16 cellular contexts compared by ENCODE assay signal in the genomic region with DNA sequence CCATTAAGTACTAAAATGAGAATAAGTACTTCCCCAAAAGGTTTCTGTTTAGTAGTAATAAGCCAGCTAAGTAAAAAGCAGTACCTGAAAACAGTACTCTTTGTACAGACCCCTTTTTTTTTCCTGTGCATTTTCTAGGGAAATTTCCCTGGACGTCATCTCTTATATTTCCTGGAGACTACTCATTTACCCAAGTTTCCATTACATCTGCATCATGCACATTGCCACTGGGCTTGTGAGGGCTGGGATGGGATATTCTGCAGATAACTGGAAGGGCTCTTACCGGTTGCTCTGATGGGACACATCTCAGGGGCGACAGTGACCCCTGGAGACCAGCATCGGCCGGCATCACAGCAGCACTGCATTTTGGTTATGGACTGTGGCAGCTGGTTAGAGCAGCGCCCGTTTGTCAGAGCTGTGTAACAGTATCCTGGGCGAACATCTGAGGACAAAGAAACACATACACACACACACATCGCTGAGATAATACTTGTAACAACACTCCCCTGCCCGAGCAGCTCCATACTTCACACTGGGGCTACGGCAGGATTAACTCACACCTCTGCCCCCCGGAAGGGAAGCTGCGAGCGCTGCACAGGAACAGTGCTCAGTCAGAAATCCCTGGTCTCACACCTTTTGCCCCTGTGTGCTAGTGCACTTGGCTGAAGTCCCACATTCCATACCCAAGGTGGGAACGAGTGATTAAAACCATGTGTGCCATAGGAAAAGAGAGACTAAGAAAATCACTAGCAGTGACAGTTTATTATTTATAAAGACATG.
DNase-seq lines count a peak whose midpoint lies in the region; ATAC-seq and TF ChIP-seq lines count a peak whose summit lies in the region.
"Had no signal": no experiment of that assay in that cellular context is flagged by ENCODE, and none has a peak within 500 bp of the region (broad histone marks: within the 10 kb centered on the region; RNA-seq: fewer than 3 reads in every experiment).

No MANE protein-coding gene starts in this region.

- H3K23ac ChIP-seq in mesenchymal stem cell (ENCODE audit: low read length in 2 of 2), result no peak overlapping the region

- TF ChIP-seq CTCF in Calu3 (IDR thresholded peaks at IDR 0.05; ENCODE audit: unreplicated experiment) (no peak), WTC11 (IDR thresholded peaks at IDR 0.05) (no peak), mucosa of descending colon (IDR thresholded peaks at IDR 0.05) (no peak)

- no peak overlapping the region for H3K14ac ChIP-seq in mesenchymal stem cell (ENCODE audit: low read length in 2 of 2)

- DNase-seq in Calu3 (peak; percentile 28), HT-29 (ENCODE audit: low spot score) (peak; percentile 37), WTC11 (ENCODE audit: low spot score) (peak; percentile 68), lung microvascular endothelial cell (ENCODE audit: low read depth in 2 of 2) (peak; percentile 49 to 95), mucosa of descending colon (no peak), mesenchymal stem cell (no peak), HCEC 1CT (no peak)
- DNase-seq: activated CD4-positive, alpha-beta T cell treated with anti-CD3 and anti-CD28 coated beads, Interleukin-2, amount 50 U/mL, for 4 hours; activated gamma-delta T cell; CD8-positive, alpha-beta memory T cell; effector CD8-positive, alpha-beta T cell; NCI-H1694 treated with DMSO at 0.1 percent for 48 hours; spleen; T-helper 1 cell had no signal

- no peak overlapping the region for H2BK12ac ChIP-seq in mesenchymal stem cell (ENCODE audit: low read length in 2 of 2)

- CTCF ChIA-PET in Calu3 (lab: Charles Lee), result interaction anchor here (0.6 kb wide), 1 partner anchor 1122 kb away, joined by 3 read pairs; no protein-coding TSS in a partner anchor
- CTCF ChIA-PET in WTC11 (lab: Charles Lee), result interaction anchor here (0.6 to 2.7 kb wide), 13 partner anchors 8 to 291 kb away, joined by 3 to 31 read pairs (median 5); no protein-coding TSS in a partner anchor

- no peak overlapping the region for H3K18ac ChIP-seq in mesenchymal stem cell (ENCODE audit: low read depth in 1 of 2, low read length in 2 of 2)

- H3K79me1 ChIP-seq in mesenchymal stem cell (replicated peaks; ENCODE audit: low read length, poor library complexity, severe bottlenecking), result peaks cover 26% of the 10 kb centered on the region

- H3K4me1 ChIP-seq in mucosa of descending colon (ENCODE audit: low read depth), result no peaks in the 10 kb centered on the region
- H3K4me1 ChIP-seq in mesenchymal stem cell (ENCODE audit: control insufficient read depth, insufficient read depth, low read depth, low read length), result no peaks in the 10 kb centered on the region
- H3K4me1 ChIP-seq: spleen had no signal

- no peak overlapping the region for H3K9ac ChIP-seq in mesenchymal stem cell (ENCODE audit: low read length)

- no peak overlapping the region for H2BK15ac ChIP-seq in mesenchymal stem cell (ENCODE audit: low read depth, poor library complexity, severe bottlenecking)

- intact Hi-C loops in Calu3 (cut with micrococcal nuclease; ENCODE audit: unreplicated experiment), result loop anchor here (1.0 kb wide), 1 partner anchor 162 kb away; no protein-coding TSS in a partner anchor
- intact Hi-C loops in mucosa of descending colon (cut with DNase I, micrococcal nuclease), result no loop called here

- no peak overlapping the region for H3K4me3 ChIP-seq in mucosa of descending colon
- no peak overlapping the region for H3K4me3 ChIP-seq in mesenchymal stem cell (ENCODE audit: insufficient read depth in 1 of 2, low read depth in 1 of 2, low read length in 2 of 2)
- H3K4me3 ChIP-seq: gastroesophageal sphincter, spleen had no signal

- H3K4ac ChIP-seq in mesenchymal stem cell (ENCODE audit: low read depth in 1 of 2, low read length in 2 of 2), result no peak overlapping the region

- WGBS in mesenchymal stem cell, result 84% methylated on average over 15 of the region's 15 CpGs

- H3K27me3 Mint-ChIP-seq in Calu3 (ENCODE audit: unreplicated experiment) (no peaks in the 10 kb centered on the region), WTC11 (ENCODE audit: low read depth) (no peaks in the 10 kb centered on the region)

- no peak overlapping the region for H3K27ac ChIP-seq in mesenchymal stem cell (ENCODE audit: low read length, poor library complexity, severe bottlenecking)
- H3K27ac ChIP-seq: gastroesophageal sphincter, spleen had no signal

- H3K36me3 ChIP-seq in mucosa of descending colon (ENCODE audit: low read depth) (no peaks in the 10 kb centered on the region), mesenchymal stem cell (ENCODE audit: control insufficient read depth in 1 of 2, insufficient read depth in 2 of 2, low read depth in 1 of 2, low read length in 2 of 2) (peaks cover 34 to 100% of the 10 kb centered on the region in 2 experiments)

- H3K4me2 ChIP-seq in mesenchymal stem cell (ENCODE audit: low read length, poor library complexity, severe bottlenecking), result no peak overlapping the region

- no peaks in the 10 kb centered on the region for H3K27me3 ChIP-seq in mesenchymal stem cell (ENCODE audit: control insufficient read depth in 1 of 2, insufficient read depth in 1 of 2, low read length in 2 of 2)
- H3K27me3 ChIP-seq: gastroesophageal sphincter, spleen had no signal

- H3K9me3 ChIP-seq in mucosa of descending colon, result no peaks in the 10 kb centered on the region
- H3K9me3 ChIP-seq in mesenchymal stem cell (ENCODE audit: control insufficient read depth, low read length), result no peaks in the 10 kb centered on the region
- H3K9me3 ChIP-seq: gastroesophageal sphincter, spleen had no signal

- no peak overlapping the region for H4K8ac ChIP-seq in mesenchymal stem cell (ENCODE audit: low read length)

- peak; percentile 99 for ATAC-seq in WTC11
- ATAC-seq in mucosa of descending colon, result no peak
- ATAC-seq: gastroesophageal sphincter had no signal

- no peak overlapping the region for H4K91ac ChIP-seq in mesenchymal stem cell (ENCODE audit: low read length)

- no peaks in the 10 kb centered on the region for H3K36me3 Mint-ChIP-seq in Calu3 (ENCODE audit: insufficient read depth, unreplicated experiment)
- H3K36me3 Mint-ChIP-seq in WTC11, result no peaks in the 10 kb centered on the region
- H3K36me3 Mint-ChIP-seq: CD8-positive, alpha-beta memory T cell; natural killer cell treated with Interleukin-12 subunit alpha and Interleukin-12 subunit beta and Interleukin-15 and Interleukin-18, amount 100 ng/mL, for 72 hours had no signal

- POLR2A ChIA-PET in WTC11 (lab: Charles Lee), result no interaction called here

- no peak overlapping the region for H3K27ac Mint-ChIP-seq in Calu3 (ENCODE audit: unreplicated experiment)
- no peak overlapping the region for H3K27ac Mint-ChIP-seq in WTC11
- H3K27ac Mint-ChIP-seq: CD8-positive, alpha-beta memory T cell; natural killer cell treated with Interleukin-12 subunit alpha and Interleukin-12 subunit beta and Interleukin-15 and Interleukin-18, amount 100 ng/mL, for 72 hours had no signal

- no peaks in the 10 kb centered on the region for H3K9me3 Mint-ChIP-seq in Calu3 (ENCODE audit: low read depth, unreplicated experiment)
- peaks cover 4% of the 10 kb centered on the region; the same call in 1 of the 2 replicates for H3K9me3 Mint-ChIP-seq in WTC11

- H2BK120ac ChIP-seq in mesenchymal stem cell (ENCODE audit: low read depth, low read length), result no peak overlapping the region

- H2BK5ac ChIP-seq in mesenchymal stem cell (ENCODE audit: low read depth, low read length, poor library complexity, severe bottlenecking), result no peak overlapping the region

- H2AFZ ChIP-seq in mesenchymal stem cell (ENCODE audit: low read depth, low read length), result no peak overlapping the region

- no peak overlapping the region for H2AK5ac ChIP-seq in mesenchymal stem cell (ENCODE audit: low read length, severe bottlenecking)

- peak overlapping the region; percentile 30 for H3K4me3 Mint-ChIP-seq in Calu3 (ENCODE audit: low read depth, unreplicated experiment)
- H3K4me3 Mint-ChIP-seq in WTC11, result no peak overlapping the region
- H3K4me3 Mint-ChIP-seq: CD8-positive, alpha-beta memory T cell; natural killer cell treated with Interleukin-12 subunit alpha and Interleukin-12 subunit beta and Interleukin-15 and Interleukin-18, amount 100 ng/mL, for 72 hours had no signal

- no peaks in the 10 kb centered on the region for H3K4me1 Mint-ChIP-seq in Calu3 (ENCODE audit: low read depth, unreplicated experiment)
- peaks cover 5% of the 10 kb centered on the region for H3K4me1 Mint-ChIP-seq in WTC11
- H3K4me1 Mint-ChIP-seq: CD8-positive, alpha-beta memory T cell had no signal

- BruUV-seq in Calu3 (replicated peaks; lab: Mats Ljungman, UMichigan), result no TSS peak

TF ChIP-seq in WTC11, 78 proteins besides CTCF, POLR2A, EP300 and RAD21 (continues in another document):
- TF ChIP-seq SMAD3 (CRISPR knock-in tag; IDR thresholded peaks at IDR 0.05; ENCODE audit: borderline replicate concordance) (no peak), NR3C1 (CRISPR knock-in tag; conservative IDR thresholded peaks at IDR 0.05; ENCODE audit: low read depth) (no peak), EMX1 (CRISPR knock-in tag; IDR thresholded peaks at IDR 0.05) (no peak), TEAD1 (CRISPR knock-in tag; IDR thresholded peaks at IDR 0.05) (no peak), CREB1 (CRISPR knock-in tag; IDR thresholded peaks at IDR 0.05) (no peak)
- TF ChIP-seq, protein P1, sequence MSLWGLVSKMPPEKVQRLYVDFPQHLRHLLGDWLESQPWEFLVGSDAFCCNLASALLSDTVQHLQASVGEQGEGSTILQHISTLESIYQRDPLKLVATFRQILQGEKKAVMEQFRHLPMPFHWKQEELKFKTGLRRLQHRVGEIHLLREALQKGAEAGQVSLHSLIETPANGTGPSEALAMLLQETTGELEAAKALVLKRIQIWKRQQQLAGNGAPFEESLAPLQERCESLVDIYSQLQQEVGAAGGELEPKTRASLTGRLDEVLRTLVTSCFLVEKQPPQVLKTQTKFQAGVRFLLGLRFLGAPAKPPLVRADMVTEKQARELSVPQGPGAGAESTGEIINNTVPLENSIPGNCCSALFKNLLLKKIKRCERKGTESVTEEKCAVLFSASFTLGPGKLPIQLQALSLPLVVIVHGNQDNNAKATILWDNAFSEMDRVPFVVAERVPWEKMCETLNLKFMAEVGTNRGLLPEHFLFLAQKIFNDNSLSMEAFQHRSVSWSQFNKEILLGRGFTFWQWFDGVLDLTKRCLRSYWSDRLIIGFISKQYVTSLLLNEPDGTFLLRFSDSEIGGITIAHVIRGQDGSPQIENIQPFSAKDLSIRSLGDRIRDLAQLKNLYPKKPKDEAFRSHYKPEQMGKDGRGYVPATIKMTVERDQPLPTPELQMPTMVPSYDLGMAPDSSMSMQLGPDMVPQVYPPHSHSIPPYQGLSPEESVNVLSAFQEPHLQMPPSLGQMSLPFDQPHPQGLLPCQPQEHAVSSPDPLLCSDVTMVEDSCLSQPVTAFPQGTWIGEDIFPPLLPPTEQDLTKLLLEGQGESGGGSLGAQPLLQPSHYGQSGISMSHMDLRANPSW (CRISPR knock-in tag; conservative IDR thresholded peaks at IDR 0.05; ENCODE audit: low read depth), result no peak

Comparison
In these comparisons a context has a peak if more than half of its experiments do, and no peak if none do; other contexts are left out.
1. DNase-seq: peak in Calu3 (single experiment), HT-29 (single experiment), WTC11 (single experiment) and lung microvascular endothelial cell (2 of 2); none in mucosa of descending colon (0 of 3), mesenchymal stem cell (single experiment) and HCEC 1CT (single experiment).